8 cellular contexts compared by ENCODE assay signal in the genomic region with DNA sequence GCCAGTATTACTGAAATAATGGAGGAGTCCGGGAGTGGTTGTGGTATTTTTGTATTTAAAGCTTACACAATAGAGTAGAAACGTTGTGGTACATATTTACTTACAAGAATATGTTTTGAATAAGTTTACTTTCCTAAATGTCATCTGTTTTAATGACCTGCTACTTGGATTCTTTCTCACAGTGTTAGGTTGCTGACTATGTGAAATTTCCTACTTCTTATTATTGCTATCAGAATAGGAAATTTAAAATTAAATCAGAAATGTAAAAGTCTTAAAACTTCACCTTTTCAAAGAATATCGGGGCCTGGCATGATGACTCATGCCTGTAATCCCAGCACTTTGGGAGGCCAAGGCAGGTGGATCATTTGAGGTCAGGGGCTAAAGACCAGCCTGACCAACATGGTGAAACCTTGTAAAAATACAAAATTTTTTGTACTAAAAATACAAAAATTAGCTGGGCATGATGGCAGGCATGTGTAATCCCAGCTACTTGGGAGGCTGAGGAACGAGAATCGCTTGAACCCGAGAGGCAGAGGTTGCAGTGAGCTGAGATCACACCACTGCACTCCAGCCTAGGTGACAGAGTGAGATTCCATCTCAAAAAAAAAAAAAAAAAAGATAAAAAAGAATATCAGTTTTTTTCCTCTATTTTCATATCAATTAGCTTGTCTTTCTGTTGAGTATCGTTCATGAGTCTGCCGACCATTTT.
DNase-seq lines count a peak whose midpoint lies in the region; ATAC-seq and TF ChIP-seq lines count a peak whose summit lies in the region.

No MANE protein-coding gene starts in this region.

- no peaks in the 10 kb centered on the region for H3K9me3 Mint-ChIP-seq in activated naive CD4-positive, alpha-beta T cell treated with anti-CD3 and anti-CD28 coated beads, Interleukin-2, amount 10 ng/mL, durations not matched to agents 7 days and 5 days
- no peaks in the 10 kb centered on the region for H3K9me3 Mint-ChIP-seq in WTC11

- TF ChIP-seq CTCF in WTC11 (IDR thresholded peaks at IDR 0.05) (no peak), thyroid gland (IDR thresholded peaks at IDR 0.05) (no peak)

- H3K36me3 Mint-ChIP-seq in activated naive CD4-positive, alpha-beta T cell treated with anti-CD3 and anti-CD28 coated beads, Interleukin-2, amount 10 ng/mL, durations not matched to agents 7 days and 5 days: peaks cover 27% of the 10 kb centered on the region
- H3K36me3 Mint-ChIP-seq in WTC11: no peaks in the 10 kb centered on the region

- H3K4me3 Mint-ChIP-seq in activated naive CD4-positive, alpha-beta T cell treated with anti-CD3 and anti-CD28 coated beads, Interleukin-2, amount 10 ng/mL, durations not matched to agents 7 days and 5 days: peak overlapping the region; percentile 50
- H3K4me3 Mint-ChIP-seq in WTC11: no peak overlapping the region

- no peak for TF ChIP-seq POLR2A in thyroid gland (IDR thresholded peaks at IDR 0.05)

- CTCF ChIA-PET in activated naive CD4-positive, alpha-beta T cell treated with anti-CD3 and anti-CD28 coated beads, Interleukin-2, amount 10 ng/mL, durations not matched to agents 7 days and 5 days (lab: Charles Lee): interaction anchor here (0.7 to 4.4 kb wide), 8 partner anchors 21 to 74 kb away, joined by 3 to 37 read pairs (median 12); no protein-coding TSS in a partner anchor
- CTCF ChIA-PET in WTC11 (lab: Charles Lee): no interaction called here

- H3K27me3 ChIP-seq in thyroid gland: no peaks in the 10 kb centered on the region

- H3K27me3 Mint-ChIP-seq in activated naive CD4-positive, alpha-beta T cell treated with anti-CD3 and anti-CD28 coated beads, Interleukin-2, amount 10 ng/mL, durations not matched to agents 7 days and 5 days: no peaks in the 10 kb centered on the region
- H3K27me3 Mint-ChIP-seq in WTC11 (ENCODE audit: low read depth): no peaks in the 10 kb centered on the region

- peaks cover 35 to 59% of the 10 kb centered on the region in 2 donors for H3K4me1 ChIP-seq in thyroid gland

- peak overlapping the region; percentile 100 for H3K27ac Mint-ChIP-seq in activated naive CD4-positive, alpha-beta T cell treated with anti-CD3 and anti-CD28 coated beads, Interleukin-2, amount 10 ng/mL, durations not matched to agents 7 days and 5 days
- H3K27ac Mint-ChIP-seq in WTC11: no peak overlapping the region

- H3K36me3 ChIP-seq in thyroid gland: no peaks in the 10 kb centered on the region

- H3K4me1 Mint-ChIP-seq in activated naive CD4-positive, alpha-beta T cell treated with anti-CD3 and anti-CD28 coated beads, Interleukin-2, amount 10 ng/mL, durations not matched to agents 7 days and 5 days: peaks cover 73% of the 10 kb centered on the region
- H3K4me1 Mint-ChIP-seq in WTC11: peaks cover 39% of the 10 kb centered on the region

- peak overlapping the region in 2 of 3 donors; percentile 80 to 81 for H3K27ac ChIP-seq in thyroid gland

- DNase-seq in activated naive CD4-positive, alpha-beta T cell treated with anti-CD3 and anti-CD28 coated beads, Interleukin-2, amount 10 ng/mL, durations not matched to agents 7 days and 5 days: no peak
- no peak for DNase-seq in activated naive CD4-positive, alpha-beta T cell (lab: John Stamatoyannopoulos, UW)
- DNase-seq in WTC11 (ENCODE audit: low spot score): no peak
- peak; percentile 62 for DNase-seq in glomerular visceral epithelial cell (ENCODE audit: extremely low spot score)
- DNase-seq in thyroid gland: no peak
- no peak for DNase-seq in putamen (ENCODE audit: low spot score)

- 86 to 91% methylated on average over 8 of the region's 8 CpGs for WGBS in thyroid gland, 2 donors

- ATAC-seq in WTC11 (no peak), HG03025 (IDR thresholded peaks at IDR 0.05; ENCODE audit: low FRiP score, unreplicated experiment) (no peak)
- no peak for ATAC-seq in activated CD4-positive, CD25-positive, alpha-beta regulatory T cell treated with anti-CD3 and anti-CD28 coated beads, Interleukin-2, amount 50 U/mL, for 24 hours

- H3K9me3 ChIP-seq in thyroid gland: no peaks in the 10 kb centered on the region

- H3K4me3 ChIP-seq in thyroid gland (replicated peaks in 1 of 3): no peak overlapping the region

- intact Hi-C loops in thyroid gland (cut with DNase I): no loop called here

- POLR2A ChIA-PET in WTC11 (lab: Charles Lee): interaction anchor here (0.7 to 3.7 kb wide), 4 partner anchors 53 to 179 kb away, joined by 3 to 23 read pairs (median 3); partner anchors contain the start of gene RNFT1

TF ChIP-seq in WTC11, 78 proteins besides CTCF, POLR2A, EP300 and RAD21:
- TF ChIP-seq GABPB1 (CRISPR knock-in tag; IDR thresholded peaks at IDR 0.05): 0 out of 2 replicates have a peak, but pooled peaks have one; percentile 20
- TF ChIP-seq, protein P1, sequence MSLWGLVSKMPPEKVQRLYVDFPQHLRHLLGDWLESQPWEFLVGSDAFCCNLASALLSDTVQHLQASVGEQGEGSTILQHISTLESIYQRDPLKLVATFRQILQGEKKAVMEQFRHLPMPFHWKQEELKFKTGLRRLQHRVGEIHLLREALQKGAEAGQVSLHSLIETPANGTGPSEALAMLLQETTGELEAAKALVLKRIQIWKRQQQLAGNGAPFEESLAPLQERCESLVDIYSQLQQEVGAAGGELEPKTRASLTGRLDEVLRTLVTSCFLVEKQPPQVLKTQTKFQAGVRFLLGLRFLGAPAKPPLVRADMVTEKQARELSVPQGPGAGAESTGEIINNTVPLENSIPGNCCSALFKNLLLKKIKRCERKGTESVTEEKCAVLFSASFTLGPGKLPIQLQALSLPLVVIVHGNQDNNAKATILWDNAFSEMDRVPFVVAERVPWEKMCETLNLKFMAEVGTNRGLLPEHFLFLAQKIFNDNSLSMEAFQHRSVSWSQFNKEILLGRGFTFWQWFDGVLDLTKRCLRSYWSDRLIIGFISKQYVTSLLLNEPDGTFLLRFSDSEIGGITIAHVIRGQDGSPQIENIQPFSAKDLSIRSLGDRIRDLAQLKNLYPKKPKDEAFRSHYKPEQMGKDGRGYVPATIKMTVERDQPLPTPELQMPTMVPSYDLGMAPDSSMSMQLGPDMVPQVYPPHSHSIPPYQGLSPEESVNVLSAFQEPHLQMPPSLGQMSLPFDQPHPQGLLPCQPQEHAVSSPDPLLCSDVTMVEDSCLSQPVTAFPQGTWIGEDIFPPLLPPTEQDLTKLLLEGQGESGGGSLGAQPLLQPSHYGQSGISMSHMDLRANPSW (CRISPR knock-in tag; conservative IDR thresholded peaks at IDR 0.05; ENCODE audit: low read depth): no peak
TF ChIP-seq in WTC11: peak in this region for 1.
